1 cellular context compared by ENCODE assay signal in the genomic region with DNA sequence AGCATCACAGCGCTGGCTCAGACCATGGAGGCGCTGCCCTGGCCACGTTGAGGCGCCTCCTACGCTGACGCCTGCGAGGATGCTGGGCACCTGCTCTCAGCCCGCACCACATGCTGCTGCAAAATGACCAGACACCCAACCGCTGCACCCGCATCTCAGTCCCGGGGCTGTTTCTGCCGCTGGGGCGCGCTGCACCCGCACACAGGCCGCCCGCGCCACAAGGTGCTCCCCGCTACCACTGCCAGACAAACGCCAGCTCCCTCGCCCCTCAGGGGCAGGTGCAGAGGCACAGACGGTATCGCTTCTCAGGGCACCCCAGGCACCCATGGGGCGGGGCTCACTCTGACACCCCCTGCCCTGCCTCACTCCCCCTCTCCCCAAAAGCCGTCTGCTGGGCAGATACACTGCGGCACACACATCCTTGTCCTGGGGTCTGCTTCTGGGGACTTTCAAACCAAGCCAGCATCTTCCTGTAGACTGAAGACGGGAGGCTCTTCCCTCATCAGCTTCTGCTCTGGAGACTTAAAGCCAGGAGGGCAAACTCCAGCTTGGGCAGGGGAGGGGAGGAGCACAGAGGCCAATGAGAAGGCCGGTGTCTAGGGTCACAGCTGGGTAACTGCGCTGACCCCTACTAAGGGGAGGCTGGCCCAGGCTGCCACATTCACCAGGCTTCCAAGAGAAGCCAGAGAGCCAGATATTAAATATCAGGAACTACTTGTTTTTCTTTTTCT.
TF ChIP-seq lines count a peak whose summit lies in the region.

No MANE protein-coding gene starts in this region.

TF ChIP-seq in HepG2, 621 proteins besides CTCF, POLR2A, EP300 and RAD21:
- TF ChIP-seq ZNF333 (CRISPR knock-in tag; IDR thresholded peaks at IDR 0.05; ENCODE audit: borderline replicate concordance) = no peak
- TF ChIP-seq ZNF44 (CRISPR knock-in tag; IDR thresholded peaks at IDR 0.05) = no peak
- TF ChIP-seq RBFOX2 (IDR thresholded peaks at IDR 0.05; ENCODE audit: low read depth, low read length) = peak; percentile 43; the same call in 1 of the 2 replicates
- TF ChIP-seq, protein P1, sequence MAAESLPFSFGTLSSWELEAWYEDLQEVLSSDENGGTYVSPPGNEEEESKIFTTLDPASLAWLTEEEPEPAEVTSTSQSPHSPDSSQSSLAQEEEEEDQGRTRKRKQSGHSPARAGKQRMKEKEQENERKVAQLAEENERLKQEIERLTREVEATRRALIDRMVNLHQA (CRISPR knock-in tag; IDR thresholded peaks at IDR 0.05) = no peak
- no peak for TF ChIP-seq RFXAP (CRISPR knock-in tag; IDR thresholded peaks at IDR 0.05; ENCODE audit: borderline replicate concordance)
- TF ChIP-seq, protein P2, sequence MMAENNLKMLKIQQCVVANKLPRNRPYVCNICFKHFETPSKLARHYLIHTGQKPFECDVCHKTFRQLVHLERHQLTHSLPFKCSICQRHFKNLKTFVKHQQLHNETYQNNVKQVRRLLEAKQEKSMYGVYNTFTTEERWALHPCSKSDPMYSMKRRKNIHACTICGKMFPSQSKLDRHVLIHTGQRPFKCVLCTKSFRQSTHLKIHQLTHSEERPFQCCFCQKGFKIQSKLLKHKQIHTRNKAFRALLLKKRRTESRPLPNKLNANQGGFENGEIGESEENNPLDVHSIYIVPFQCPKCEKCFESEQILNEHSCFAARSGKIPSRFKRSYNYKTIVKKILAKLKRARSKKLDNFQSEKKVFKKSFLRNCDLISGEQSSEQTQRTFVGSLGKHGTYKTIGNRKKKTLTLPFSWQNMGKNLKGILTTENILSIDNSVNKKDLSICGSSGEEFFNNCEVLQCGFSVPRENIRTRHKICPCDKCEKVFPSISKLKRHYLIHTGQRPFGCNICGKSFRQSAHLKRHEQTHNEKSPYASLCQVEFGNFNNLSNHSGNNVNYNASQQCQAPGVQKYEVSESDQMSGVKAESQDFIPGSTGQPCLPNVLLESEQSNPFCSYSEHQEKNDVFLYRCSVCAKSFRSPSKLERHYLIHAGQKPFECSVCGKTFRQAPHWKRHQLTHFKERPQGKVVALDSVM (CRISPR knock-in tag; IDR thresholded peaks at IDR 0.05) = no peak
